Comparison of ENCODE assay signal across 14 cellular contexts in the genomic region with DNA sequence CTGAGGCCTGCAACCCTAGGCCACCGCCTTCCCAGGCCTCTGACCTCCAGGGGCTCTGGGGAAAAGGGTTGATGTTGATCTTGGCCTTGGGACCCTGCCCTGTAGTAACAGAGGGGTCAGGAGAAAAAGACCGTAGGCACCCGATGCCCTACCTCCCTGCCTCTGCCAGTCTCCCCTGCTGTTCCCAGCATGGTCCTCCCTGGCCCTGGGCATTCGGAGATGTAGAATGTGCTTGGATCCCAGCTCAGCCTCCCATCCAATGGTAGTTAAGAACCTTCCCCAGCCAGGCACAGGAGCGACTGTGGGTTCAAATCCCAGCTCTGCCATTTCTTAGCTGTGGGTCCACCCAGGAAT.
A peak's percentile ranks its signal among the peaks of the same experiment; 100 is the strongest.
DNase-seq lines count a peak whose midpoint lies in the region; ATAC-seq and TF ChIP-seq lines count a peak whose summit lies in the region.
"Had no signal": no experiment of that assay in that cellular context is flagged by ENCODE, and none has a peak within 500 bp of the region (broad histone marks: within the 10 kb centered on the region; RNA-seq: fewer than 3 reads in every experiment).

No MANE protein-coding gene starts in this region.

- H3K9me2 ChIP-seq in DOHH2 (replicated peaks; ENCODE audit: control insufficient read depth, low read length): no peaks in the 10 kb centered on the region
- no peaks in the 10 kb centered on the region for H3K9me2 ChIP-seq in hepatocyte (replicated peaks; ENCODE audit: insufficient read depth)

- ATAC-seq in CD4-positive, alpha-beta T cell (ENCODE audit: poor library complexity): no peak
- no peak for ATAC-seq in T-helper 17 cell
- no peak for ATAC-seq in activated CD4-positive, CD25-positive, alpha-beta regulatory T cell treated with anti-CD3 and anti-CD28 coated beads, Interleukin-2, amount 50 U/mL, for 24 hours
- ATAC-seq: left lobe of liver had no signal

- no peak overlapping the region for H3K27ac ChIP-seq in CD4-positive, alpha-beta T cell (ENCODE audit: low read depth, low read length)
- H3K27ac ChIP-seq in DOHH2 (ENCODE audit: low read depth, low read length) (no peak overlapping the region), hepatocyte (no peak overlapping the region)
- H3K27ac ChIP-seq: breast epithelium, testis had no signal

- DNase-seq in CD4-positive, alpha-beta T cell: no peak
- no peak for DNase-seq in T-helper 17 cell
- DNase-seq in hepatocyte (ENCODE audit: low spot score): no peak
- no peak for DNase-seq in stimulated activated CD8-positive, alpha-beta memory T cell treated with anti-CD3 and anti-CD28 coated beads, Interleukin-4, amount 100 ng/mL, for 48 hours
- DNase-seq in NCI-H2029 (lab: John Stamatoyannopoulos, UW): no peak
- DNase-seq in activated CD8-positive, alpha-beta memory T cell treated with anti-CD3 and anti-CD28 coated beads, Interleukin-2, amount 50 U/mL, for 4 hours: no peak
- DNase-seq: activated gamma-delta T cell treated with Interleukin-2 at 50 U/mL for 16 hours, GF-D8, nephron progenitor cell, testis had no signal

- H3K27ac Mint-ChIP-seq in CD4-positive, alpha-beta T cell: no peak overlapping the region
- peak overlapping the region; percentile 80 for H3K27ac Mint-ChIP-seq in T-helper 17 cell
- H3K27ac Mint-ChIP-seq: nephron progenitor cell had no signal

- intact Hi-C loops in CD4-positive, alpha-beta T cell (cut with DNase I, micrococcal nuclease): loop anchor here (2.0 to 5.0 kb wide), 4 partner anchors 73 to 433 kb away; no protein-coding TSS in a partner anchor

- H3K36me3 ChIP-seq in DOHH2 (ENCODE audit: control insufficient read depth, low read length) (no peaks in the 10 kb centered on the region), hepatocyte (replicated peaks; ENCODE audit: insufficient read depth, low read depth) (no peaks in the 10 kb centered on the region)
- H3K36me3 ChIP-seq: breast epithelium had no signal

- H2AFZ ChIP-seq in hepatocyte: no peak overlapping the region

- peak overlapping the region; percentile 72 for H3K4me3 Mint-ChIP-seq in CD4-positive, alpha-beta T cell
- peak overlapping the region; percentile 90 for H3K4me3 Mint-ChIP-seq in T-helper 17 cell
- H3K4me3 Mint-ChIP-seq: nephron progenitor cell had no signal

- peaks cover 34% of the 10 kb centered on the region for H3K4me1 Mint-ChIP-seq in CD4-positive, alpha-beta T cell (ENCODE audit: low read depth)
- H3K4me1 Mint-ChIP-seq in T-helper 17 cell: peaks cover 26% of the 10 kb centered on the region

- peaks cover 42% of the 10 kb centered on the region for H3K4me1 ChIP-seq in DOHH2 (ENCODE audit: control insufficient read depth, low read length)
- H3K4me1 ChIP-seq in hepatocyte (ENCODE audit: insufficient read depth): peaks cover 28% of the 10 kb centered on the region
- H3K4me1 ChIP-seq: breast epithelium had no signal

- no peaks in the 10 kb centered on the region for H3K9me3 ChIP-seq in CD4-positive, alpha-beta T cell (ENCODE audit: control insufficient read depth, low read length)
- H3K9me3 ChIP-seq in DOHH2 (ENCODE audit: control insufficient read depth, insufficient read depth, low read length) (no peaks in the 10 kb centered on the region), T-helper 17 cell (ENCODE audit: control insufficient read depth, low read length, poor library complexity, severe bottlenecking) (no peaks in the 10 kb centered on the region), hepatocyte (ENCODE audit: low read depth) (no peaks in the 10 kb centered on the region)
- H3K9me3 ChIP-seq: breast epithelium, testis had no signal

- TF ChIP-seq CTCF in CD4-positive, alpha-beta T cell (IDR thresholded peaks at IDR 0.05): no peak
- TF ChIP-seq CTCF in DOHH2 (IDR thresholded peaks at IDR 0.05; ENCODE audit: low read depth, low read length, poor library complexity, severe bottlenecking) (no peak), hepatocyte (IDR thresholded peaks at IDR 0.05; ENCODE audit: poor library complexity) (no peak)

- H3K9me3 Mint-ChIP-seq in CD4-positive, alpha-beta T cell: no peaks in the 10 kb centered on the region
- H3K9me3 Mint-ChIP-seq: nephron progenitor cell had no signal

- H3K4me2 ChIP-seq in DOHH2 (ENCODE audit: low read length): peak overlapping the region; percentile 53
- peak overlapping the region; percentile 40 for H3K4me2 ChIP-seq in hepatocyte

- peaks cover 14% of the 10 kb centered on the region for H3K27me3 ChIP-seq in CD4-positive, alpha-beta T cell (ENCODE audit: control insufficient read depth, insufficient read depth, low read length)
- peaks cover 15% of the 10 kb centered on the region for H3K27me3 ChIP-seq in DOHH2 (ENCODE audit: control insufficient read depth, low read length)
- H3K27me3 ChIP-seq in hepatocyte: no peaks in the 10 kb centered on the region
- H3K27me3 ChIP-seq: breast epithelium, testis had no signal

- H3K4me3 ChIP-seq in DOHH2 (ENCODE audit: low read length) (no peak overlapping the region), hepatocyte (no peak overlapping the region)
- H3K4me3 ChIP-seq: testis had no signal

- WGBS in hepatocyte (ENCODE audit: low lambda C conversion rate, missing lambda C conversion rate): 80% methylated on average over 5 of the region's 5 CpGs

- CTCF ChIA-PET in CD4-positive, alpha-beta T cell (lab: Charles Lee): no interaction called here

- H4K20me1 ChIP-seq in DOHH2 (ENCODE audit: control insufficient read depth, insufficient read depth, low read depth, low read length): no peaks in the 10 kb centered on the region
- H4K20me1 ChIP-seq in hepatocyte (ENCODE audit: insufficient read depth, poor library complexity, severe bottlenecking): no peaks in the 10 kb centered on the region

- H3K36me3 Mint-ChIP-seq in CD4-positive, alpha-beta T cell (ENCODE audit: low read depth): no peaks in the 10 kb centered on the region
- peaks cover under 1% of the 10 kb centered on the region for H3K36me3 Mint-ChIP-seq in T-helper 17 cell (ENCODE audit: low read depth)

- H3K27me3 Mint-ChIP-seq in CD4-positive, alpha-beta T cell: peaks cover 50% of the 10 kb centered on the region
- H3K27me3 Mint-ChIP-seq in T-helper 17 cell: peaks cover 31% of the 10 kb centered on the region

- H3K79me2 ChIP-seq in DOHH2 (ENCODE audit: control insufficient read depth, low read length) (no peaks in the 10 kb centered on the region), hepatocyte (no peaks in the 10 kb centered on the region)

- no peaks in the 10 kb centered on the region for H3F3A ChIP-seq in DOHH2 (ENCODE audit: control insufficient read depth, insufficient read depth)

- POLR2A ChIA-PET in CD4-positive, alpha-beta T cell (lab: Charles Lee): interaction anchor here (0.8 to 1.5 kb wide), 2 partner anchors 23 to 445 kb away, joined by 4 to 7 read pairs; no protein-coding TSS in a partner anchor
